Comparison of ENCODE assay signal across 21 cellular contexts in the genomic region with DNA sequence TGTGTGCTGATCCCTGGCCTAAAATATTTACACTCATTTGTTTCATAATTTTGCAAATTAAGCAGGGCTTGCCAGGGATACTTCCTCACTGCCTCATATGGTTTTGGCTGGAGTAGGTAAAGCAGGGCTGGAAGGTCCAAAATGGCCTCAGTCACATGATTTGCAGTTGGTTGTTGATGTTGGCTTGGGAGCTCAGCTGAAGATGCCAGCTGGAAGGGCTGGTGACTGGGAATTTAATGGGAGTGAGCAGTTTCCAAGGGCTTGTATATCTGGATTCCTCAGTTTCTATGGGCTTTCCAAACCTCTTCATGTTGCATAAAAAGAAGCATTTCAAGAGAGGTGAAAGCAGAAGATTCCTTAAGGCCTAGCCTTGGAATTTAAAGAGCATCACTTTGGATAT.
"Had no signal": no experiment of that assay in that cellular context is flagged by ENCODE, and none has a peak within 500 bp of the region (broad histone marks: within the 10 kb centered on the region; RNA-seq: fewer than 3 reads in every experiment).

No MANE protein-coding gene starts in this region.

- H3K27ac Mint-ChIP-seq: activated CD4-positive, alpha-beta memory T cell treated with anti-CD3 and anti-CD28 coated beads for 36 hours; activated CD4-positive, alpha-beta T cell treated with anti-CD3 and anti-CD28 coated beads for 36 hours; activated naive CD8-positive, alpha-beta T cell; activated T-helper 1 cell treated with anti-CD3 and anti-CD28 coated beads, Interleukin-12 subunit alpha, Interleukin-12 subunit beta, Interleukin-2, Interleukin-4 antibody, amounts not matched to agents 30 ng/mL and 10 ng/mL and 1 ng/mL, durations not matched to agents 14 hours and 24 hours and 36 hours; brain; nephron; progenitor cell of endocrine pancreas; WTC11 had no signal

- ATAC-seq: activated CD4-positive, alpha-beta T cell treated with anti-CD3 and anti-CD28 coated beads for 36 hours; foreskin keratinocyte; left colon; WTC11 had no signal

- H3K4me3 ChIP-seq: dorsolateral prefrontal cortex, lung, suprapubic skin had no signal

- H3K27ac ChIP-seq: dorsolateral prefrontal cortex, foreskin keratinocyte, suprapubic skin had no signal

- H3K27me3 ChIP-seq: dorsolateral prefrontal cortex, foreskin keratinocyte, suprapubic skin had no signal

- DNase-seq: activated CD4-positive, alpha-beta memory T cell treated with anti-CD3 and anti-CD28 coated beads for 36 hours; activated CD4-positive, alpha-beta T cell treated with anti-CD3 and anti-CD28 coated beads for 36 hours; activated gamma-delta T cell treated with Interleukin-2 at 50 U/mL for 16 hours; activated T-cell treated with anti-CD3 and anti-CD28 coated beads for 4 hours; caudate nucleus; dorsolateral prefrontal cortex; foreskin keratinocyte; hippocampal formation; left colon; stimulated activated CD4-positive, alpha-beta T cell treated with anti-CD3 and anti-CD28 coated beads, Interleukin-2, amount 100 ng/mL, for 24 hours; stimulated activated naive CD4-positive, alpha-beta T cell treated with Interleukin-2 at 50 U/mL for 16 hours; trophoblast cell had no signal

- H3K36me3 ChIP-seq: suprapubic skin had no signal

- H3K9me3 Mint-ChIP-seq: nephron had no signal

- H3K27me3 Mint-ChIP-seq: activated CD4-positive, alpha-beta memory T cell treated with anti-CD3 and anti-CD28 coated beads for 36 hours; activated CD4-positive, alpha-beta T cell treated with anti-CD3 and anti-CD28 coated beads for 36 hours; activated naive CD8-positive, alpha-beta T cell; brain; progenitor cell of endocrine pancreas had no signal

- H3K4me3 Mint-ChIP-seq: activated CD4-positive, alpha-beta memory T cell treated with anti-CD3 and anti-CD28 coated beads for 36 hours; activated CD4-positive, alpha-beta T cell treated with anti-CD3 and anti-CD28 coated beads for 36 hours; activated naive CD8-positive, alpha-beta T cell; activated T-helper 1 cell treated with anti-CD3 and anti-CD28 coated beads, Interleukin-12 subunit alpha, Interleukin-12 subunit beta, Interleukin-2, Interleukin-4 antibody, amounts not matched to agents 30 ng/mL and 10 ng/mL and 1 ng/mL, durations not matched to agents 14 hours and 24 hours and 36 hours; brain; nephron; WTC11 had no signal

- H3K4me1 Mint-ChIP-seq: activated CD4-positive, alpha-beta T cell treated with anti-CD3 and anti-CD28 coated beads for 36 hours; brain; nephron; WTC11 had no signal

- H3K9me3 ChIP-seq: suprapubic skin had no signal

- H3K4me1 ChIP-seq: foreskin keratinocyte, suprapubic skin had no signal

- H3K36me3 Mint-ChIP-seq: activated CD4-positive, alpha-beta memory T cell treated with anti-CD3 and anti-CD28 coated beads for 36 hours; activated naive CD8-positive, alpha-beta T cell; brain had no signal

- FAIRE-seq: colon had no signal
